In the genomic region with DNA sequence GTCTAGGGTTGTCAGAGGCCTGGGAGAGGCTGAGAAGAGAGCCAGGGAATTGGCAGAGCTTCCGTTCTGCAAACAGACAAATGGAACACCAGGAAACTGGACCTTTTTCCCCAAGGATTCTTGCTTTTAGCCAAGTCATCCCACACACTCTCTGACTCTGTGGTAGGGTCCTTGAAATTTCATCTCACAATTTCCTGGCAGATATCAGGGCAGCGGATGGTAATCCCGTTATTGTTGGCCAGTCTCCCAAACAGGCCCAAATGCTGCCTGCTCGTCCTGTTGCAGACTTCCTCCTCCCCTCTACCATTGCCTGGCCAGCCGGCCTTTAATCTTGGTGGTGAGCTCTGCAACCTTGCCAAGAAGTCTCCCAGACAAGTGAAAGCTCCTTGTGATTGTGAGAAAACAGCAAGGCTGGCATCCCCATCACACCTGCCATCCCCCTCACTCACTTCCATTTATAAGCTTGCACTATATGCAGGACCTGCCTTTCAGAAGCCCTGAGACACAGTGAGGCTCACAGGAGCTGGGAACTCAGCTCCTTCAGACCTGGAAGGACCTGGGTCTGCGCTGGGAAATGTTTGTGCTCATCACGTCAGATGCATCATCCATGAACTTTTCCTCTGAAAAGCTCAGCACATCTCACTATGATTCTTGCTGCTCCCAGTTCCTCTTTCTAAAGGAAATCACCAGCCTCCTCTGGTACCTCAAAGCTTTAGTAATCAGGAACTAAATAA, we compare ENCODE assay signal across 1 cellular context.
A peak's percentile ranks its signal among the peaks of the same experiment; 100 is the strongest.
TF ChIP-seq lines count a peak whose summit lies in the region.

No MANE protein-coding gene starts in this region.

TF ChIP-seq in HepG2, 621 proteins besides CTCF, POLR2A, EP300 and RAD21:
- no peak for TF ChIP-seq MXI1 (IDR thresholded peaks at IDR 0.05; ENCODE audit: borderline replicate concordance, low read depth, low read length)
- TF ChIP-seq ELF1 (CRISPR knock-in tag; IDR thresholded peaks at IDR 0.05): no peak
- TF ChIP-seq CHD4 (IDR thresholded peaks at IDR 0.05; ENCODE audit: borderline replicate concordance, low read length): no peak
- TF ChIP-seq, protein P1, sequence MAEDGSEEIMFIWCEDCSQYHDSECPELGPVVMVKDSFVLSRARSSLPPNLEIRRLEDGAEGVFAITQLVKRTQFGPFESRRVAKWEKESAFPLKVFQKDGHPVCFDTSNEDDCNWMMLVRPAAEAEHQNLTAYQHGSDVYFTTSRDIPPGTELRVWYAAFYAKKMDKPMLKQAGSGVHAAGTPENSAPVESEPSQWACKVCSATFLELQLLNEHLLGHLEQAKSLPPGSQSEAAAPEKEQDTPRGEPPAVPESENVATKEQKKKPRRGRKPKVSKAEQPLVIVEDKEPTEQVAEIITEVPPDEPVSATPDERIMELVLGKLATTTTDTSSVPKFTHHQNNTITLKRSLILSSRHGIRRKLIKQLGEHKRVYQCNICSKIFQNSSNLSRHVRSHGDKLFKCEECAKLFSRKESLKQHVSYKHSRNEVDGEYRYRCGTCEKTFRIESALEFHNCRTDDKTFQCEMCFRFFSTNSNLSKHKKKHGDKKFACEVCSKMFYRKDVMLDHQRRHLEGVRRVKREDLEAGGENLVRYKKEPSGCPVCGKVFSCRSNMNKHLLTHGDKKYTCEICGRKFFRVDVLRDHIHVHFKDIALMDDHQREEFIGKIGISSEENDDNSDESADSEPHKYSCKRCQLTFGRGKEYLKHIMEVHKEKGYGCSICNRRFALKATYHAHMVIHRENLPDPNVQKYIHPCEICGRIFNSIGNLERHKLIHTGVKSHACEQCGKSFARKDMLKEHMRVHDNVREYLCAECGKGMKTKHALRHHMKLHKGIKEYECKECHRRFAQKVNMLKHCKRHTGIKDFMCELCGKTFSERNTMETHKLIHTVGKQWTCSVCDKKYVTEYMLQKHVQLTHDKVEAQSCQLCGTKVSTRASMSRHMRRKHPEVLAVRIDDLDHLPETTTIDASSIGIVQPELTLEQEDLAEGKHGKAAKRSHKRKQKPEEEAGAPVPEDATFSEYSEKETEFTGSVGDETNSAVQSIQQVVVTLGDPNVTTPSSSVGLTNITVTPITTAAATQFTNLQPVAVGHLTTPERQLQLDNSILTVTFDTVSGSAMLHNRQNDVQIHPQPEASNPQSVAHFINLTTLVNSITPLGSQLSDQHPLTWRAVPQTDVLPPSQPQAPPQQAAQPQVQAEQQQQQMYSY (CRISPR knock-in tag; IDR thresholded peaks at IDR 0.05): peak; percentile 43; the same call in 1 of the 2 replicates
